ENCODE assay signal across 20 cellular contexts in genomic region chr13:21050288-21051197, GRCh38. TPM values are rescaled to one million over a fixed set of nuclear protein-coding genes. Genes with fewer than 3 reads are reported as not detected.
DNase-seq lines count a peak whose midpoint lies in the region; ATAC-seq and TF ChIP-seq lines count a peak whose summit lies in the region.
"Had no signal": no experiment of that assay in that cellular context is flagged by ENCODE, and none has a peak within 500 bp of the region (broad histone marks: within the 10 kb centered on the region; RNA-seq: fewer than 3 reads in every experiment).

No MANE protein-coding gene starts in this region.

- no peaks in the 10 kb centered on the region for H3K9me3 ChIP-seq in IMR-90 (ENCODE audit: control insufficient read depth, insufficient read depth, low read length)
- H3K9me3 ChIP-seq in smooth muscle cell (replicated peaks; ENCODE audit: low read depth): no peaks in the 10 kb centered on the region
- H3K9me3 ChIP-seq in prostate gland: no peaks in the 10 kb centered on the region
- H3K9me3 ChIP-seq: HAP-1, pancreas, Peyer's patch had no signal

- H3K4me2 ChIP-seq in IMR-90 (ENCODE audit: low read depth, low read length): no peak overlapping the region
- peak overlapping the region; percentile 24 for H3K4me2 ChIP-seq in smooth muscle cell
- no peak overlapping the region for H3K4me2 ChIP-seq in mesendoderm (ENCODE audit: low read length)

- H3K14ac ChIP-seq in IMR-90 (replicated peaks; ENCODE audit: low read depth, low read length): no peak overlapping the region

- no peak overlapping the region for H4K5ac ChIP-seq in IMR-90 (ENCODE audit: low read depth, low read length)
- no peak overlapping the region for H4K5ac ChIP-seq in mesendoderm (ENCODE audit: low read length)

- peaks cover 5% of the 10 kb centered on the region for H3F3A ChIP-seq in smooth muscle cell (ENCODE audit: low read depth)

- H2BK15ac ChIP-seq in IMR-90 (ENCODE audit: low read depth, low read length) (no peak overlapping the region), mesendoderm (replicated peaks; ENCODE audit: low read depth) (no peak overlapping the region)

- peaks cover 51% of the 10 kb centered on the region for H3K9me1 ChIP-seq in IMR-90 (ENCODE audit: insufficient read depth, low read length)

- peak; percentile 59 for ATAC-seq in activated naive CD8-positive, alpha-beta T cell treated with anti-CD3 and anti-CD28 coated beads, Interleukin-2, amount 50 U/mL, for 24 hours
- 0 out of 2 replicates have a peak, but pooled peaks have one; percentile 7 for ATAC-seq in IMR-90 (ENCODE audit: low read depth)
- ATAC-seq: pancreas had no signal

- H3K79me2 ChIP-seq in smooth muscle cell (ENCODE audit: low read depth) (peaks cover 100% of the 10 kb centered on the region), mesendoderm (ENCODE audit: control insufficient read depth, insufficient read depth, low read length) (peaks cover 80% of the 10 kb centered on the region)

- peaks cover 2 to 78% of the 10 kb centered on the region in 2 experiments; a peak in 2 of 4 replicates for H3K79me1 ChIP-seq in IMR-90 (ENCODE audit: low read depth in 1 of 2, low read length in 2 of 2)
- peaks cover 30% of the 10 kb centered on the region for H3K79me1 ChIP-seq in mesendoderm (ENCODE audit: low read length)

- no peak overlapping the region for H2AK9ac ChIP-seq in IMR-90 (replicated peaks; ENCODE audit: low read depth, low read length, poor library complexity)

- H2BK20ac ChIP-seq in IMR-90 (ENCODE audit: low read depth, low read length): no peak overlapping the region

- no peak overlapping the region for H3K56ac ChIP-seq in IMR-90 (ENCODE audit: extremely low read depth, insufficient read depth, low read length)
- H3K56ac ChIP-seq in mesendoderm (ENCODE audit: low read length): no peak overlapping the region

- H3K4me1 ChIP-seq in IMR-90 (ENCODE audit: control insufficient read depth, insufficient read depth, low read length) (peaks cover 27% of the 10 kb centered on the region), smooth muscle cell (ENCODE audit: low read depth) (peaks cover 3% of the 10 kb centered on the region), mesendoderm (ENCODE audit: control insufficient read depth, low read depth, low read length) (peaks cover 2% of the 10 kb centered on the region), prostate gland (replicated peaks) (no peaks in the 10 kb centered on the region)
- H3K4me1 ChIP-seq: HAP-1, pancreas had no signal

- no peak overlapping the region for H3K4me3 ChIP-seq in IMR-90 (ENCODE audit: insufficient read depth, low read depth, low read length)
- no peak overlapping the region for H3K4me3 ChIP-seq in smooth muscle cell
- H3K4me3 ChIP-seq in mesendoderm (ENCODE audit: low read length): no peak overlapping the region
- no peak overlapping the region for H3K4me3 ChIP-seq in prostate gland
- H3K4me3 ChIP-seq: HAP-1, pancreas, Peyer's patch had no signal

- no TSS peak for BruUV-seq in IMR-90 (replicated peaks; lab: Mats Ljungman, UMichigan)

- no peak overlapping the region for H3K27ac Mint-ChIP-seq in activated naive CD8-positive, alpha-beta T cell treated with anti-CD3 and anti-CD28 coated beads, Interleukin-2, amount 50 U/mL, for 24 hours
- H3K27ac Mint-ChIP-seq in activated naive CD8-positive, alpha-beta T cell treated with anti-CD3 and anti-CD28 coated beads for 36 hours: no peak overlapping the region
- H3K27ac Mint-ChIP-seq in chondrocyte (ENCODE audit: unreplicated experiment): peak overlapping the region; percentile 24
- H3K27ac Mint-ChIP-seq: activated B cell treated with CpG ODN at 0.5 μM for 24 hours; mesothelial cell of epicardium; stimulated activated naive CD8-positive, alpha-beta T cell treated with anti-CD3 and anti-CD28 coated beads, Interleukin-15, Interleukin-2, amounts not matched to agents 100 ng/mL and 50 ng/mL, for 24 hours had no signal

- peaks cover 99% of the 10 kb centered on the region for H4K20me1 ChIP-seq in IMR-90 (ENCODE audit: insufficient read depth, low read length)
- H4K20me1 ChIP-seq in smooth muscle cell (ENCODE audit: low read depth): peaks cover 100% of the 10 kb centered on the region

- H2BK120ac ChIP-seq in IMR-90 (ENCODE audit: low read depth, low read length) (no peak overlapping the region), mesendoderm (ENCODE audit: low read depth, low read length) (no peak overlapping the region)

- H3K18ac ChIP-seq in IMR-90 (ENCODE audit: low read depth, low read length) (no peak overlapping the region), mesendoderm (ENCODE audit: low read length) (no peak overlapping the region)

- CTCF ChIA-PET in IMR-90 (lab: Yijun Ruan, JAX): no interaction called here

- H4K8ac ChIP-seq in IMR-90 (ENCODE audit: low read depth in 2 of 2, low read length in 2 of 2): no peak overlapping the region
- H4K8ac ChIP-seq in mesendoderm (ENCODE audit: low read depth, low read length): no peak overlapping the region

- H2BK5ac ChIP-seq in IMR-90 (ENCODE audit: low read depth, low read length, poor library complexity, severe bottlenecking) (no peak overlapping the region), mesendoderm (ENCODE audit: low read length) (no peak overlapping the region)

- H3K23ac ChIP-seq in IMR-90 (ENCODE audit: low read depth, low read length) (no peak overlapping the region), mesendoderm (ENCODE audit: low read length) (no peak overlapping the region)

- no peaks in the 10 kb centered on the region for H3K9me3 Mint-ChIP-seq in activated naive CD8-positive, alpha-beta T cell treated with anti-CD3 and anti-CD28 coated beads, Interleukin-2, amount 50 U/mL, for 24 hours
- H3K9me3 Mint-ChIP-seq in activated naive CD8-positive, alpha-beta T cell treated with anti-CD3 and anti-CD28 coated beads for 36 hours: no peaks in the 10 kb centered on the region
- no peaks in the 10 kb centered on the region for H3K9me3 Mint-ChIP-seq in chondrocyte (ENCODE audit: low read depth)
- H3K9me3 Mint-ChIP-seq: activated B cell treated with CpG ODN at 0.5 μM for 24 hours; immature natural killer cell; mesothelial cell of epicardium; stimulated activated naive CD8-positive, alpha-beta T cell treated with anti-CD3 and anti-CD28 coated beads, Interleukin-15, Interleukin-2, amounts not matched to agents 100 ng/mL and 50 ng/mL, for 24 hours had no signal

- H3K27me3 ChIP-seq in IMR-90 (ENCODE audit: control insufficient read depth, insufficient read depth, low read length) (no peaks in the 10 kb centered on the region), smooth muscle cell (ENCODE audit: low read depth) (no peaks in the 10 kb centered on the region), mesendoderm (ENCODE audit: insufficient read depth, low read length, poor library complexity) (no peaks in the 10 kb centered on the region), prostate gland (replicated peaks; ENCODE audit: insufficient read depth) (no peaks in the 10 kb centered on the region)
- H3K27me3 ChIP-seq: pancreas, Peyer's patch had no signal

- intact Hi-C loops in IMR-90 (cut with micrococcal nuclease): no loop called here
- intact Hi-C loops in prostate gland (cut with DNase I): loop anchor here (10.0 kb wide), 1 partner anchor 926 kb away; no protein-coding TSS in a partner anchor

- TF ChIP-seq POLR2A in IMR-90 (IDR thresholded peaks at IDR 0.05; ENCODE audit: low read depth, low read length) (no peak), prostate gland (IDR thresholded peaks at IDR 0.05) (no peak)

- H3K4me3 Mint-ChIP-seq in activated naive CD8-positive, alpha-beta T cell treated with anti-CD3 and anti-CD28 coated beads, Interleukin-2, amount 50 U/mL, for 24 hours: no peak overlapping the region
- no peak overlapping the region for H3K4me3 Mint-ChIP-seq in activated naive CD8-positive, alpha-beta T cell treated with anti-CD3 and anti-CD28 coated beads for 36 hours
- no peak overlapping the region for H3K4me3 Mint-ChIP-seq in chondrocyte (ENCODE audit: unreplicated experiment)
- H3K4me3 Mint-ChIP-seq: activated B cell treated with CpG ODN at 0.5 μM for 24 hours; immature natural killer cell; mesothelial cell of epicardium; stimulated activated naive CD8-positive, alpha-beta T cell treated with anti-CD3 and anti-CD28 coated beads, Interleukin-15, Interleukin-2, amounts not matched to agents 100 ng/mL and 50 ng/mL, for 24 hours had no signal

- H3K9ac ChIP-seq in IMR-90 (ENCODE audit: low read depth, low read length) (no peak overlapping the region), smooth muscle cell (ENCODE audit: low read depth) (no peak overlapping the region), mesendoderm (ENCODE audit: low read length) (no peak overlapping the region)

- dilution Hi-C loops in IMR-90 (cut with HindIII; ENCODE audit: low sequenced_read_pairs, unreplicated experiment): no loop called here

- no peak for TF ChIP-seq CTCF in IMR-90 (conservative IDR thresholded peaks at IDR 0.05; ENCODE audit: low read depth, low read length)
- TF ChIP-seq CTCF in chondrocyte (IDR thresholded peaks at IDR 0.05): no peak
- TF ChIP-seq CTCF in smooth muscle cell (IDR thresholded peaks at IDR 0.05; ENCODE audit: borderline replicate concordance, insufficient read depth, poor library complexity, severe bottlenecking): no peak
- no peak for TF ChIP-seq CTCF in prostate gland (IDR thresholded peaks at IDR 0.05)

- no peak overlapping the region for H3K4ac ChIP-seq in IMR-90 (ENCODE audit: low read depth, low read length)
- H3K4ac ChIP-seq in mesendoderm (ENCODE audit: low read depth, low read length): no peak overlapping the region

- in situ Hi-C loops in IMR-90 (cut with MboI; ENCODE audit: low sequenced_read_pairs): no loop called here

- H3K27me3 Mint-ChIP-seq in activated naive CD8-positive, alpha-beta T cell treated with anti-CD3 and anti-CD28 coated beads, Interleukin-2, amount 50 U/mL, for 24 hours: peaks cover 5% of the 10 kb centered on the region
- no peaks in the 10 kb centered on the region for H3K27me3 Mint-ChIP-seq in activated naive CD8-positive, alpha-beta T cell treated with anti-CD3 and anti-CD28 coated beads for 36 hours
- no peaks in the 10 kb centered on the region for H3K27me3 Mint-ChIP-seq in chondrocyte (ENCODE audit: low read depth)

- H4K91ac ChIP-seq in IMR-90 (ENCODE audit: insufficient read depth, low read depth, low read length): no peak overlapping the region

- no peaks in the 10 kb centered on the region for H3K36me3 Mint-ChIP-seq in activated naive CD8-positive, alpha-beta T cell treated with anti-CD3 and anti-CD28 coated beads, Interleukin-2, amount 50 U/mL, for 24 hours (ENCODE audit: low read depth)
- H3K36me3 Mint-ChIP-seq in activated naive CD8-positive, alpha-beta T cell treated with anti-CD3 and anti-CD28 coated beads for 36 hours: no peaks in the 10 kb centered on the region
- peaks cover 5% of the 10 kb centered on the region for H3K36me3 Mint-ChIP-seq in chondrocyte (ENCODE audit: low read depth)
- H3K36me3 Mint-ChIP-seq: immature natural killer cell had no signal

- POLR2A ChIA-PET in IMR-90 (lab: Charles Lee; ENCODE audit: unreplicated experiment): no interaction called here

- no peak for DNase-seq in activated naive CD8-positive, alpha-beta T cell treated with anti-CD3 and anti-CD28 coated beads, Interleukin-2, amount 50 U/mL, for 24 hours
- DNase-seq in activated naive CD8-positive, alpha-beta T cell treated with anti-CD3 and anti-CD28 coated beads for 36 hours: no peak
- no peak for DNase-seq in IMR-90
- no peak for DNase-seq in chondrocyte (ENCODE audit: low spot score)
- no peak for DNase-seq in smooth muscle cell (lab: John Stamatoyannopoulos, UW; ENCODE audit: unreplicated experiment)
- DNase-seq in middle frontal gyrus (ENCODE audit: extremely low spot score, low spot score): no peak
- DNase-seq in mesendoderm: no peak
- DNase-seq in prostate gland (ENCODE audit: low spot score): no peak
- DNase-seq: activated B cell treated with CpG ODN at 0.5 μM for 24 hours, amygdala, cerebellar nuclear complex, immature natural killer cell, NCI-H2081 treated with DMSO at 0.1 percent for 48 hours, NCI-H69, pancreas, small intestine had no signal

- TF ChIP-seq RAD21 in IMR-90 (IDR thresholded peaks at IDR 0.05; ENCODE audit: low read length): no peak

- H2AK5ac ChIP-seq in IMR-90 (ENCODE audit: low read depth, low read length): no peak overlapping the region
- H2AK5ac ChIP-seq in mesendoderm (ENCODE audit: low read length): no peak overlapping the region

- WGBS in IMR-90 (ENCODE audit: extremely low coverage in 2 of 2, insufficient read length in 1 of 2), 2 experiments: 95% methylated on average over 3 of the region's 16 CpGs; no CpG with 5 or more reads in 1 of the 2 experiments
- 82% methylated on average over 16 of the region's 16 CpGs for WGBS in smooth muscle cell (ENCODE audit: low lambda C conversion rate)
- no CpG with 5 or more reads among the region's 16 CpGs for WGBS in mesendoderm (ENCODE audit: extremely low coverage, insufficient coverage, low lambda C conversion rate)
- 96% methylated on average over 16 of the region's 16 CpGs for WGBS in prostate gland

- H2AFZ ChIP-seq in IMR-90 (replicated peaks; ENCODE audit: low read length, poor library complexity) (no peak overlapping the region), smooth muscle cell (ENCODE audit: low read depth) (no peak overlapping the region)

- H3K4me1 Mint-ChIP-seq in activated naive CD8-positive, alpha-beta T cell treated with anti-CD3 and anti-CD28 coated beads, Interleukin-2, amount 50 U/mL, for 24 hours: peaks cover 9% of the 10 kb centered on the region
- H3K4me1 Mint-ChIP-seq in activated naive CD8-positive, alpha-beta T cell treated with anti-CD3 and anti-CD28 coated beads for 36 hours: no peaks in the 10 kb centered on the region
- peaks cover 74% of the 10 kb centered on the region for H3K4me1 Mint-ChIP-seq in chondrocyte (ENCODE audit: low read depth)

- H3K36me3 ChIP-seq in IMR-90 (ENCODE audit: control insufficient read depth, insufficient read depth, low read length): peaks cover 31% of the 10 kb centered on the region
- H3K36me3 ChIP-seq in smooth muscle cell (ENCODE audit: low read depth): peaks cover 4% of the 10 kb centered on the region
- H3K36me3 ChIP-seq in mesendoderm (ENCODE audit: control insufficient read depth, insufficient read depth, low read length): no peaks in the 10 kb centered on the region
- no peaks in the 10 kb centered on the region for H3K36me3 ChIP-seq in prostate gland
- H3K36me3 ChIP-seq: Peyer's patch had no signal

- H3K27ac ChIP-seq in IMR-90 (ENCODE audit: insufficient read depth, low read length) (no peak overlapping the region), smooth muscle cell (ENCODE audit: low read depth) (no peak overlapping the region), mesendoderm (ENCODE audit: low read depth, low read length) (no peak overlapping the region), prostate gland (no peak overlapping the region)
- H3K27ac ChIP-seq: pancreas, Peyer's patch had no signal

RNA-seq across cellular contexts. Expression of gene LATS2, which starts 10.8 kb away (rescaled TPM):
- 1 to 10 TPM in 1 of 2 experiments, under 1 TPM in 1; 0.99 to 1.0 TPM for total RNA-seq in activated naive CD8-positive, alpha-beta T cell treated with anti-CD3 and anti-CD28 coated beads for 36 hours
- total RNA-seq in IMR-90 (2012; rRNA removed): 12.7 and 16.4 TPM in 2 replicates
- polyA plus RNA-seq in IMR-90 (2012; rRNA removed): 22.4 and 36.9 TPM in 2 replicates
- 18.2 and 24.6 TPM in 2 replicates for polyA plus RNA-seq in IMR-90 (2012; cell fraction: cytosol; rRNA removed)
- polyA plus RNA-seq in IMR-90 (2012; cell fraction: nucleus; rRNA removed; ENCODE audit: low replicate concordance): 41.2 and 51.8 TPM in 2 replicates
- total RNA-seq in chondrocyte: 58.1 to 104 TPM (median 100 TPM) in 3 replicates
- 20.8 and 26.4 TPM in 2 replicates for total RNA-seq in smooth muscle cell
- polyA plus RNA-seq in smooth muscle cell: 6.9 and 8.9 TPM in 2 replicates
- 11.4 TPM for polyA plus RNA-seq in mesendoderm (2013, experiment 1 of 2)
- 11.4 TPM for polyA plus RNA-seq in mesendoderm (2013, experiment 2 of 2)
- total RNA-seq in prostate gland: 10 to 100 TPM; 22.0 to 27.4 TPM
